Comparison of ENCODE assay signal across 8 cellular contexts in the genomic region with DNA sequence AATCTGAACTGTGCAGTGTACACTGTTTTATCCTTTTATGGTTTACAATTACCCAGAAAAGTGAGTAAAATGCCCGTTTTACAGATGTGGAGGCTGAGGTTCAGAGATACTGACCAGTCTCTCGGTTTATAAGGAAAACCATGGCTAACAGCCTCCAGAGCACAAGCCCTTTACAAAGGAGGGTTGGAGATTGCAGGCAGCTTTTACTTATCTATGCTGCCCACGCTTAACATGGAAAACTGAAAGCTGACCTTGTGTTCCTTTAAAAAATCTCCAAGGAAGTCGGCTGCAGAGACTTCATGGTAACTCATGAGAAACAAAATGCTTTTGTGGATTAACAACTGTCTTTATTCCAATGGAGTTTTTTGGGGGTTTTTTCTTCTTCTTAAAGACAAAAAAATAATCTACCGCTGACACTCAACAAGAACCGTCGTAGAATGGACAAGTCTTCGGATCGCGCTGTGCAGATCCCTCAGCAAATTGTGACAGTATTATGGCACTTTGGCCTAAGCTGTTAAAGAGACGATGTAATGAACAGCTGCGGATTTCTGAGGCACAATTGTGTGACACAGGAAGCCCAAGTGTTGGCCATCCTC. TPM values are rescaled to one million over a fixed set of nuclear protein-coding genes. Genes with fewer than 3 reads are reported as not detected.
DNase-seq lines count a peak whose midpoint lies in the region; ATAC-seq, FAIRE-seq and TF ChIP-seq lines count a peak whose summit lies in the region.

No MANE protein-coding gene starts in this region.

- POLR2A ChIA-PET in activated CD8-positive, alpha-beta T cell treated with anti-CD3 and anti-CD28 coated beads, Interleukin-2, amount 10 ng/mL, durations not matched to agents 7 days and 5 days (lab: Charles Lee) = interaction anchor here (0.8 kb wide), 1 partner anchor 24 kb away, joined by 3 read pairs; no protein-coding TSS in a partner anchor

- no peak overlapping the region for H3K9ac ChIP-seq in iPS-15b (ENCODE audit: low read depth, low read length)
- H3K9ac ChIP-seq in stomach smooth muscle (ENCODE audit: low read length in 2 of 2) = peak overlapping the region; percentile 79 to 87

- H3K27me3 ChIP-seq in left ventricle myocardium inferior (ENCODE audit: low read depth) (no peaks in the 10 kb centered on the region), iPS-15b (ENCODE audit: control insufficient read depth, insufficient read depth, low read length) (peaks cover 3% of the 10 kb centered on the region), stomach smooth muscle (ENCODE audit: control insufficient read depth in 1 of 2, insufficient read depth in 2 of 2, low read length in 2 of 2) (no peaks in the 10 kb centered on the region)

- H3K4me3 Mint-ChIP-seq in activated CD8-positive, alpha-beta T cell treated with anti-CD3 and anti-CD28 coated beads, Interleukin-2, amount 10 ng/mL, durations not matched to agents 7 days and 5 days = peak overlapping the region; percentile 99

- ATAC-seq in activated CD8-positive, alpha-beta T cell treated with anti-CD3 and anti-CD28 coated beads, Interleukin-2, amount 10 ng/mL, durations not matched to agents 7 days and 5 days = no peak
- no peak for ATAC-seq in GM18519 (IDR thresholded peaks at IDR 0.05; ENCODE audit: low FRiP score, unreplicated experiment)

- no peak for TF ChIP-seq POLR2A in GM12891 (IDR thresholded peaks at IDR 0.05; ENCODE audit: low read depth, low read length)

- H3K36me3 ChIP-seq in left ventricle myocardium inferior (peaks cover 8% of the 10 kb centered on the region), iPS-15b (ENCODE audit: control insufficient read depth, insufficient read depth, low read length) (peaks cover 4% of the 10 kb centered on the region), stomach smooth muscle (ENCODE audit: control insufficient read depth in 2 of 2, insufficient read depth in 2 of 2, low read length in 2 of 2) (peaks cover 6% of the 10 kb centered on the region in 2 donors)

- no peak for DNase-seq in left ventricle myocardium inferior
- DNase-seq in cardiac septum (ENCODE audit: low spot score) = no peak
- DNase-seq in activated CD8-positive, alpha-beta T cell treated with anti-CD3 and anti-CD28 coated beads, Interleukin-2, amount 10 ng/mL, durations not matched to agents 7 days and 5 days = no peak
- no peak for DNase-seq in GM12891 (ENCODE audit: insufficient read length, low spot score)
- no peak for DNase-seq in NCI-H446 treated with DMSO at 0.1 percent for 48 hours (lab: John Stamatoyannopoulos, UW)

- FAIRE-seq in GM12891 (lab: Jason Lieb, UNC) = no peak

- H3K27ac ChIP-seq in left ventricle myocardium inferior (replicated peaks) = peak overlapping the region; percentile 99
- H3K27ac ChIP-seq in stomach smooth muscle (ENCODE audit: low read length) = peak overlapping the region; percentile 85

- peak overlapping the region; percentile 62 for H3K27ac Mint-ChIP-seq in activated CD8-positive, alpha-beta T cell treated with anti-CD3 and anti-CD28 coated beads, Interleukin-2, amount 10 ng/mL, durations not matched to agents 7 days and 5 days

- peaks cover 33% of the 10 kb centered on the region for H3K36me3 Mint-ChIP-seq in activated CD8-positive, alpha-beta T cell treated with anti-CD3 and anti-CD28 coated beads, Interleukin-2, amount 10 ng/mL, durations not matched to agents 7 days and 5 days (ENCODE audit: low read depth)

- H3K4me1 ChIP-seq in left ventricle myocardium inferior (peaks cover 54% of the 10 kb centered on the region), iPS-15b (ENCODE audit: control insufficient read depth, insufficient read depth, low read length) (peaks cover 9% of the 10 kb centered on the region), stomach smooth muscle (ENCODE audit: control insufficient read depth, insufficient read depth, low read length) (peaks cover 9% of the 10 kb centered on the region)

- CTCF ChIA-PET in activated CD8-positive, alpha-beta T cell treated with anti-CD3 and anti-CD28 coated beads, Interleukin-2, amount 10 ng/mL, durations not matched to agents 7 days and 5 days (lab: Charles Lee) = interaction anchor here (1.0 to 1.3 kb wide), 3 partner anchors 23 to 86 kb away, joined by 3 to 4 read pairs (median 3); no protein-coding TSS in a partner anchor

- TF ChIP-seq CTCF in left ventricle myocardium inferior (IDR thresholded peaks at IDR 0.05; ENCODE audit: borderline replicate concordance) = no peak

- H3K9me3 Mint-ChIP-seq in activated CD8-positive, alpha-beta T cell treated with anti-CD3 and anti-CD28 coated beads, Interleukin-2, amount 10 ng/mL, durations not matched to agents 7 days and 5 days (ENCODE audit: insufficient read depth) = no peaks in the 10 kb centered on the region

- intact Hi-C loops in left ventricle myocardium inferior (cut with micrococcal nuclease) = no loop called here
- intact Hi-C loops in cardiac septum (cut with DNase I) = loop anchor here (5.0 kb wide), 1 partner anchor 75 kb away; a partner anchor contains a TSS

- peak overlapping the region; percentile 98 for H3K4me3 ChIP-seq in left ventricle myocardium inferior
- peak overlapping the region; percentile 68 for H3K4me3 ChIP-seq in iPS-15b (ENCODE audit: low read depth, low read length)
- H3K4me3 ChIP-seq in stomach smooth muscle (ENCODE audit: low read length in 2 of 2) = peak overlapping the region; percentile 72 to 98

- H3K27me3 Mint-ChIP-seq in activated CD8-positive, alpha-beta T cell treated with anti-CD3 and anti-CD28 coated beads, Interleukin-2, amount 10 ng/mL, durations not matched to agents 7 days and 5 days (ENCODE audit: low read depth) = no peaks in the 10 kb centered on the region

- H3K9me3 ChIP-seq in left ventricle myocardium inferior (replicated peaks) (no peaks in the 10 kb centered on the region), iPS-15b (ENCODE audit: control insufficient read depth, insufficient read depth, low read length) (no peaks in the 10 kb centered on the region), stomach smooth muscle (ENCODE audit: control insufficient read depth in 2 of 2, low read length in 2 of 2) (no peaks in the 10 kb centered on the region)

- peaks cover 61% of the 10 kb centered on the region for H3K4me1 Mint-ChIP-seq in activated CD8-positive, alpha-beta T cell treated with anti-CD3 and anti-CD28 coated beads, Interleukin-2, amount 10 ng/mL, durations not matched to agents 7 days and 5 days (ENCODE audit: low read depth)

TF ChIP-seq in GM12891, 5 proteins besides CTCF, POLR2A, EP300 and RAD21:
- TF ChIP-seq TAF1 (IDR thresholded peaks at IDR 0.05; ENCODE audit: low read depth, low read length) (no peak), POU2F2 (IDR thresholded peaks at IDR 0.05; ENCODE audit: low read depth, low read length) (no peak), PAX5 (IDR thresholded peaks at IDR 0.05; ENCODE audit: insufficient read depth, low read length, severe bottlenecking) (no peak), SPI1 (IDR thresholded peaks at IDR 0.05; ENCODE audit: low read depth, low read length) (no peak), POLR2AphosphoS5 (IDR thresholded peaks at IDR 0.05; ENCODE audit: low read depth, low read length) (no peak)

RNA-seq across cellular contexts. Expression of a gene that starts 0.7 kb away (rescaled TPM):
- 16.4 TPM for total RNA-seq in left ventricle myocardium inferior
- 22.8 TPM for total RNA-seq in cardiac septum
- 10 to 100 TPM; 42.8 to 44.4 TPM for total RNA-seq in activated CD8-positive, alpha-beta T cell treated with anti-CD3 and anti-CD28 coated beads, Interleukin-2, amount 10 ng/mL, durations not matched to agents 7 days and 5 days
- polyA plus RNA-seq in GM12891 (2012; ENCODE audit: low read depth, missing spikeins) = 8.1 TPM

RNA-seq across cellular contexts. Expression of a gene that starts 57.2 kb away (rescaled TPM):
- total RNA-seq in left ventricle myocardium inferior (0.52 TPM), cardiac septum (1.0 TPM)
- total RNA-seq in activated CD8-positive, alpha-beta T cell treated with anti-CD3 and anti-CD28 coated beads, Interleukin-2, amount 10 ng/mL, durations not matched to agents 7 days and 5 days = under 1 TPM; 0.16 to 0.40 TPM
- 1.3 TPM for polyA plus RNA-seq in GM12891 (2012; ENCODE audit: low read depth, missing spikeins)
